ENCODE assay signal across 23 cellular contexts in the genomic region with DNA sequence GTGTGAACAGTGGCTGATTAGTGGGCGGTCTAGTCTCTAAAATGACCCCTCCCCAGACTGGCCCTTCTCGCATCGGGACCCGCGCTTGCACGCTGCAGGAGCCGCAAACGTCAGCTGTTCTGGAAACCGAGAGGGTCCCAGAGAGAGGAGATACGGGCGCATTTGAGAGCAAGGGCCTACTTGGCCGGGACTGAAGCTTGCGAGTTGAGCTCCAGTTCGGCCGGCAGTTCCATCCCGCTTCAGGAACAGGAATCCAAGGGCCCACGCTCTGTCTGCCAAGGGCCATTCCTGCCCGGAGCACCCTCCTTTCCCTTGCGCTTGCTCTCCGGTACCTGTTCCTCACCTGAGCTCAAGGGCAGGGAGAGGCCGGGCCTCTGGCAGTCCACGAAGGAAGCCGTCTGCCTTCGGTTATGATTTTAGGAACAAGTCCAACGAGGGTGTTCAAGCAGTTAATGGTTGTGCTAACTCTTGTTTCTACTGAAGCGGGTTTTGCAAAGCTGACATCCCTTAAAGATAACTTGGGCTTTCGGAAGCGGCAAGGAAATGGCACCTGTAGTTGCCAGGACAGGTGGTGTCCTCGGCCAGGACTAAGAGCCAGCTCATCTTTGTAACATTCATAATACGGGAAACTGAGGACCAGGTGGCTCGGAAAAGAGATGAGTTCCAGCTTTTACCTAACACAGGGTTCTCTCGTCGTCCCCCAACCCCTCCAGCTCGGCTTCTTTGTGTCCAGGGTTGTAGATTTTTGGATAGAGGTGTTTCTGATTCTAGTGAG. TPM values are rescaled to one million over a fixed set of nuclear protein-coding genes. Genes with fewer than 3 reads are reported as not detected.
DNase-seq lines count a peak whose midpoint lies in the region; ATAC-seq, FAIRE-seq and TF ChIP-seq lines count a peak whose summit lies in the region.
"Had no signal": no experiment of that assay in that cellular context is flagged by ENCODE, and none has a peak within 500 bp of the region (broad histone marks: within the 10 kb centered on the region; RNA-seq: fewer than 3 reads in every experiment).

No MANE protein-coding gene starts in this region.

- ATAC-seq in HepG2 = no peak
- ATAC-seq in right lobe of liver = no peak
- no peak for ATAC-seq in GM21717 (IDR thresholded peaks at IDR 0.05; ENCODE audit: unreplicated experiment)
- ATAC-seq: activated T-helper 17 cell treated with anti-CD3 and anti-CD28 coated beads, Interleukin-2, amount 50 U/mL, for 72 hours; left lobe of liver had no signal

- intact Hi-C loops in HepG2 (cut with micrococcal nuclease; ENCODE audit: unreplicated experiment) (no loop called here), right lobe of liver (cut with DNase I) (no loop called here)
- intact Hi-C loops in activated T-helper 1 cell treated with anti-CD3 and anti-CD28 coated beads, Interleukin-12 subunit alpha, Interleukin-12 subunit beta, Interleukin-2, Interleukin-4 antibody, amounts not matched to agents 30 ng/mL and 10 ng/mL and 1 ng/mL, durations not matched to agents 14 hours and 24 hours and 36 hours (cut with micrococcal nuclease) = loop anchor here (2.0 to 5.0 kb wide), 2 partner anchors 1264 to 1363 kb away; partner anchors contain the start of gene GAD1

- no peak for TF ChIP-seq CTCF in HepG2 (CRISPR knock-in tag; IDR thresholded peaks at IDR 0.05)
- no peak for TF ChIP-seq CTCF in right lobe of liver (IDR thresholded peaks at IDR 0.05)

- no peaks in the 10 kb centered on the region for H3K36me3 Mint-ChIP-seq in activated T-helper 1 cell treated with anti-CD3 and anti-CD28 coated beads, Interleukin-12 subunit alpha, Interleukin-12 subunit beta, Interleukin-2, Interleukin-4 antibody, amounts not matched to agents 30 ng/mL and 10 ng/mL and 1 ng/mL, durations not matched to agents 14 hours and 24 hours and 36 hours (ENCODE audit: low read depth)

- H3K4me3 ChIP-seq in HepG2 (replicated peaks in 1 of 3; ENCODE audit: insufficient read depth in 1 of 3, low read depth in 2 of 3, low read length in 3 of 3) = peak overlapping the region in 2 of 3 experiments; percentile 16 to 37; a peak in 2 of 6 replicates
- no peak overlapping the region for H3K4me3 ChIP-seq in right lobe of liver
- H3K4me3 ChIP-seq: HAP-1, SK-N-MC had no signal

- H3K27me3 Mint-ChIP-seq in activated T-helper 1 cell treated with anti-CD3 and anti-CD28 coated beads, Interleukin-12 subunit alpha, Interleukin-12 subunit beta, Interleukin-2, Interleukin-4 antibody, amounts not matched to agents 30 ng/mL and 10 ng/mL and 1 ng/mL, durations not matched to agents 14 hours and 24 hours and 36 hours (ENCODE audit: insufficient read depth) = peaks cover 77% of the 10 kb centered on the region

- peaks cover 29% of the 10 kb centered on the region for H3K4me1 Mint-ChIP-seq in activated T-helper 1 cell treated with anti-CD3 and anti-CD28 coated beads, Interleukin-12 subunit alpha, Interleukin-12 subunit beta, Interleukin-2, Interleukin-4 antibody, amounts not matched to agents 30 ng/mL and 10 ng/mL and 1 ng/mL, durations not matched to agents 14 hours and 24 hours and 36 hours (ENCODE audit: low read depth)

- WGBS in HepG2 (ENCODE audit: low lambda C conversion rate) = 76% methylated on average over 34 of the region's 34 CpGs
- 9% methylated on average over 15 of the region's 34 CpGs for WGBS in right lobe of liver (ENCODE audit: insufficient coverage, low coverage, low lambda C conversion rate, missing lambda C conversion rate)

- H3K4me3 Mint-ChIP-seq in activated T-helper 1 cell treated with anti-CD3 and anti-CD28 coated beads, Interleukin-12 subunit alpha, Interleukin-12 subunit beta, Interleukin-2, Interleukin-4 antibody, amounts not matched to agents 30 ng/mL and 10 ng/mL and 1 ng/mL, durations not matched to agents 14 hours and 24 hours and 36 hours = no peak overlapping the region
- H3K4me3 Mint-ChIP-seq: activated T-helper 17 cell treated with anti-CD3 and anti-CD28 coated beads, Interleukin-2, amount 50 U/mL, for 72 hours had no signal

- H3K9ac ChIP-seq in HepG2 (ENCODE audit: insufficient read depth, low read depth, low read length) = no peak overlapping the region

- H3K27ac ChIP-seq in HepG2 (ENCODE audit: extremely low read length, insufficient read depth, low read length) = no peak overlapping the region
- no peak overlapping the region for H3K27ac ChIP-seq in right lobe of liver
- H3K27ac ChIP-seq: SK-N-MC had no signal

- no peaks in the 10 kb centered on the region for H3K79me2 ChIP-seq in HepG2 (ENCODE audit: insufficient read depth, low read length)

- POLR2A ChIA-PET in HepG2 (lab: Yijun Ruan, JAX) = interaction anchor here (0.5 to 2.5 kb wide), 2 partner anchors 25 to 29 kb away, joined by 3 to 9 read pairs; no protein-coding TSS in a partner anchor

- TF ChIP-seq EP300 in HepG2 (IDR thresholded peaks at IDR 0.05; ENCODE audit: low read depth in 2 of 2, low read length in 2 of 2) (no peak), HepG2 (CRISPR knock-in tag; IDR thresholded peaks at IDR 0.05; ENCODE audit: borderline replicate concordance) (no peak)

- H3K36me3 ChIP-seq in HepG2 (replicated peaks in 1 of 2; ENCODE audit: control insufficient read depth in 1 of 2, insufficient read depth in 2 of 2, low read length in 2 of 2) = no peaks in the 10 kb centered on the region
- no peaks in the 10 kb centered on the region for H3K36me3 ChIP-seq in right lobe of liver
- H3K36me3 ChIP-seq: HAP-1 had no signal

- no peaks in the 10 kb centered on the region for H3K9me3 ChIP-seq in HepG2 (ENCODE audit: low read length)
- no peaks in the 10 kb centered on the region for H3K9me3 ChIP-seq in right lobe of liver
- H3K9me3 ChIP-seq: HAP-1 had no signal

- peaks cover 3% of the 10 kb centered on the region; the same call in 1 of the 2 replicates for H4K20me1 ChIP-seq in HepG2 (ENCODE audit: insufficient read depth, low read length)

- DNase-seq in HepG2 (ENCODE audit: low spot score) = no peak
- DNase-seq in right lobe of liver = no peak
- no peak for DNase-seq in activated T-helper 1 cell treated with anti-CD3 and anti-CD28 coated beads, Interleukin-12 subunit alpha, Interleukin-12 subunit beta, Interleukin-2, Interleukin-4 antibody, amounts not matched to agents 30 ng/mL and 10 ng/mL and 1 ng/mL, durations not matched to agents 14 hours and 24 hours and 36 hours (ENCODE audit: low spot score)
- peak; percentile 49 for DNase-seq in left kidney (ENCODE audit: low read depth, low spot score)
- DNase-seq in SKM-1 treated with dmso at 0.1 percent for 144 hours (lab: John Stamatoyannopoulos, UW; ENCODE audit: unreplicated experiment) = no peak
- no peak for DNase-seq in NCI-H2227 treated with DMSO at 0.1 percent for 48 hours (lab: John Stamatoyannopoulos, UW)
- DNase-seq: activated CD4-positive, alpha-beta T cell treated with anti-CD3 and anti-CD28 coated beads for 48 hours; amygdala; cerebellar nuclear complex; effector memory CD4-positive, alpha-beta T cell; GDM1; hippocampal formation; NCI-H1092; stimulated activated CD4-positive, alpha-beta T cell treated with anti-CD3 and anti-CD28 coated beads, Interleukin-4, amount 100 ng/mL, for 1 hour had no signal

- H3K27me3 ChIP-seq in HepG2 (ENCODE audit: control insufficient read depth in 1 of 2, insufficient read depth in 2 of 2, low read length in 2 of 2) (peaks cover 7 to 48% of the 10 kb centered on the region in 2 experiments; a peak in 4 of 5 replicates), right lobe of liver (peaks cover 35 to 77% of the 10 kb centered on the region in 2 donors)

- H3K4me2 ChIP-seq in HepG2 (ENCODE audit: low read depth, low read length) = peak overlapping the region; percentile 58

- H3K4me1 ChIP-seq in HepG2 (ENCODE audit: insufficient read depth, low read length) (peaks cover 61% of the 10 kb centered on the region), right lobe of liver (peaks cover 0 to 22% (median 5%) of the 10 kb centered on the region in 4 donors)

- TF ChIP-seq POLR2A in HepG2 (IDR thresholded peaks at IDR 0.05; ENCODE audit: insufficient read depth in 1 of 2, low read depth in 2 of 2, low read length in 2 of 2) = no peak
- TF ChIP-seq POLR2A in right lobe of liver (IDR thresholded peaks at IDR 0.05) = no peak

- H2AFZ ChIP-seq in HepG2 (ENCODE audit: low read length) = no peak overlapping the region

- no TSS peak for BruUV-seq in HepG2 (replicated peaks; lab: Mats Ljungman, UMichigan)

- H3K9me3 Mint-ChIP-seq in activated T-helper 1 cell treated with anti-CD3 and anti-CD28 coated beads, Interleukin-12 subunit alpha, Interleukin-12 subunit beta, Interleukin-2, Interleukin-4 antibody, amounts not matched to agents 30 ng/mL and 10 ng/mL and 1 ng/mL, durations not matched to agents 14 hours and 24 hours and 36 hours = no peaks in the 10 kb centered on the region
- H3K9me3 Mint-ChIP-seq: activated T-helper 17 cell treated with anti-CD3 and anti-CD28 coated beads, Interleukin-2, amount 50 U/mL, for 72 hours had no signal

- CTCF ChIA-PET in HepG2 (lab: Yijun Ruan, JAX; ENCODE audit: low intra/inter-chr PET ratio, low total read pairs) = no interaction called here

- in situ Hi-C loops in HepG2 (cut with HindIII; ENCODE audit: extremely low pct_ligation_motif_present, low pct_unique_long_range_greater_than_20kb) = no loop called here

- TF ChIP-seq RAD21 in HepG2 (CRISPR knock-in tag; IDR thresholded peaks at IDR 0.05) = no peak

- H3K27ac Mint-ChIP-seq in activated T-helper 1 cell treated with anti-CD3 and anti-CD28 coated beads, Interleukin-12 subunit alpha, Interleukin-12 subunit beta, Interleukin-2, Interleukin-4 antibody, amounts not matched to agents 30 ng/mL and 10 ng/mL and 1 ng/mL, durations not matched to agents 14 hours and 24 hours and 36 hours = peak overlapping the region; percentile 67
- H3K27ac Mint-ChIP-seq: activated T-helper 17 cell treated with anti-CD3 and anti-CD28 coated beads, Interleukin-2, amount 50 U/mL, for 72 hours had no signal

- no peak for FAIRE-seq in HepG2 (lab: Jason Lieb, UNC)
- FAIRE-seq: D721Med, TTC549 had no signal

RNA-seq across cellular contexts. Expression of gene DLX1, which starts 3.9 kb away (rescaled TPM):
- total RNA-seq in HepG2 (2016; rRNA removed; fragmentation: Illumina TruSeq; extraction: Trizol) (0.18 TPM in 1 of 2 replicates, not detected in the other), right lobe of liver (not detected)
- not detected in 2 replicates for total RNA-seq in HepG2 (2016; cell fraction: cytosol; rRNA removed; fragmentation: Illumina TruSeq; extraction: Trizol; ENCODE audit: low read depth)
- total RNA-seq in HepG2 (2016; cell fraction: insoluble cytoplasmic fraction; rRNA removed; fragmentation: Illumina TruSeq; extraction: Trizol) = 0.13 and 0.52 TPM in 2 replicates
- total RNA-seq in HepG2 (2016; cell fraction: membrane; rRNA removed; fragmentation: Illumina TruSeq; extraction: Trizol) = 0.09 TPM in 1 of 2 replicates, not detected in the other
- total RNA-seq in HepG2 (2016; cell fraction: nucleus; rRNA removed; fragmentation: Illumina TruSeq; extraction: Trizol) = 0.25 and 0.37 TPM in 2 replicates
- 0.69 and 0.86 TPM in 2 replicates for polyA plus RNA-seq in HepG2 (2011; rRNA removed)
- polyA plus RNA-seq in HepG2 (2011; cell fraction: cytosol; rRNA removed) = 0.40 and 0.47 TPM in 2 replicates
- 3.0 and 3.7 TPM in 2 replicates for polyA plus RNA-seq in HepG2 (2011; cell fraction: nucleus; rRNA removed)
- 0.32 and 0.51 TPM in 2 replicates for polyA plus RNA-seq in HepG2 (2012)
- polyA plus RNA-seq in HepG2 (2016; cell fraction: cytosol; fragmentation: Illumina TruSeq; extraction: Trizol; ENCODE audit: low read depth) = 0.19 TPM in 1 of 2 replicates, not detected in the other
- polyA plus RNA-seq in HepG2 (2016; cell fraction: insoluble cytoplasmic fraction; fragmentation: Illumina TruSeq; extraction: Trizol; ENCODE audit: low read depth) = 0.27 and 0.41 TPM in 2 replicates
- polyA plus RNA-seq in HepG2 (2016; cell fraction: membrane; fragmentation: Illumina TruSeq; extraction: Trizol; ENCODE audit: low read depth) = 0.09 and 0.16 TPM in 2 replicates
- 0.94 TPM in 1 of 2 replicates, not detected in the other for polyA plus RNA-seq in HepG2 (2016; cell fraction: nucleus; fragmentation: Illumina TruSeq; extraction: Trizol; ENCODE audit: insufficient read depth, low read depth)
- 0.89 and 1.8 TPM in 2 replicates for polyA minus RNA-seq in HepG2 (2011; rRNA and poly(A)+ RNA removed; ENCODE audit: low replicate concordance)
- 0.40 and 1.1 TPM in 2 replicates for polyA minus RNA-seq in HepG2 (2011; cell fraction: cytosol; rRNA and poly(A)+ RNA removed)
- 1.8 and 2.2 TPM in 2 replicates for polyA minus RNA-seq in HepG2 (2011; cell fraction: nucleus; rRNA and poly(A)+ RNA removed)
- not detected in 2 replicates for total RNA-seq in activated T-helper 1 cell treated with anti-CD3 and anti-CD28 coated beads, Interleukin-12 subunit alpha, Interleukin-12 subunit beta, Interleukin-2, Interleukin-4 antibody, amounts not matched to agents 30 ng/mL and 10 ng/mL and 1 ng/mL, durations not matched to agents 14 hours and 24 hours and 36 hours
- total RNA-seq: activated T-helper 17 cell treated with anti-CD3 and anti-CD28 coated beads, Interleukin-2, amount 50 U/mL, for 72 hours; left lobe of liver; skeletal muscle tissue; subcutaneous adipose tissue had no signal

RNA-seq across cellular contexts. Expression of gene DLX2, which starts 21.3 kb away (rescaled TPM):
- 0.15 TPM in 1 of 2 replicates, not detected in the other for total RNA-seq in HepG2 (2016; rRNA removed; fragmentation: Illumina TruSeq; extraction: Trizol)
- total RNA-seq in HepG2 (2016; cell fraction: cytosol; rRNA removed; fragmentation: Illumina TruSeq; extraction: Trizol; ENCODE audit: low read depth) = 0.09 TPM in 1 of 2 replicates, not detected in the other
- total RNA-seq in HepG2 (2016; cell fraction: insoluble cytoplasmic fraction; rRNA removed; fragmentation: Illumina TruSeq; extraction: Trizol) = 0.09 TPM in 1 of 2 replicates, not detected in the other
- 0.06 and 0.17 TPM in 2 replicates for total RNA-seq in HepG2 (2016; cell fraction: membrane; rRNA removed; fragmentation: Illumina TruSeq; extraction: Trizol)
- total RNA-seq in HepG2 (2016; cell fraction: nucleus; rRNA removed; fragmentation: Illumina TruSeq; extraction: Trizol) = not detected in 2 replicates
- polyA plus RNA-seq in HepG2 (2011; rRNA removed) = 0.07 TPM in 2 replicates
- polyA plus RNA-seq in HepG2 (2011; cell fraction: cytosol; rRNA removed) = 0.04 and 0.05 TPM in 2 replicates
- 0.29 and 0.59 TPM in 2 replicates for polyA plus RNA-seq in HepG2 (2011; cell fraction: nucleus; rRNA removed)
- polyA plus RNA-seq in HepG2 (2012) = 0.17 and 0.25 TPM in 2 replicates
- 0.07 and 0.12 TPM in 2 replicates for polyA plus RNA-seq in HepG2 (2016; cell fraction: cytosol; fragmentation: Illumina TruSeq; extraction: Trizol; ENCODE audit: low read depth)
- polyA plus RNA-seq in HepG2 (2016; cell fraction: insoluble cytoplasmic fraction; fragmentation: Illumina TruSeq; extraction: Trizol; ENCODE audit: low read depth) = 0.25 and 0.37 TPM in 2 replicates
- 0.21 and 0.24 TPM in 2 replicates for polyA plus RNA-seq in HepG2 (2016; cell fraction: membrane; fragmentation: Illumina TruSeq; extraction: Trizol; ENCODE audit: low read depth)
- 0.36 and 0.59 TPM in 2 replicates for polyA plus RNA-seq in HepG2 (2016; cell fraction: nucleus; fragmentation: Illumina TruSeq; extraction: Trizol; ENCODE audit: insufficient read depth, low read depth)
- 0.07 and 0.10 TPM in 2 replicates for polyA minus RNA-seq in HepG2 (2011; rRNA and poly(A)+ RNA removed; ENCODE audit: low replicate concordance)
- polyA minus RNA-seq in HepG2 (2011; cell fraction: cytosol; rRNA and poly(A)+ RNA removed) = 0.20 and 0.44 TPM in 2 replicates
- not detected in 2 replicates for polyA minus RNA-seq in HepG2 (2011; cell fraction: nucleus; rRNA and poly(A)+ RNA removed)
- total RNA-seq in right lobe of liver = not detected
- 0.20 TPM in 1 of 2 replicates, not detected in the other for total RNA-seq in activated T-helper 1 cell treated with anti-CD3 and anti-CD28 coated beads, Interleukin-12 subunit alpha, Interleukin-12 subunit beta, Interleukin-2, Interleukin-4 antibody, amounts not matched to agents 30 ng/mL and 10 ng/mL and 1 ng/mL, durations not matched to agents 14 hours and 24 hours and 36 hours
- total RNA-seq: activated T-helper 17 cell treated with anti-CD3 and anti-CD28 coated beads, Interleukin-2, amount 50 U/mL, for 72 hours; left lobe of liver; skeletal muscle tissue; subcutaneous adipose tissue had no signal

Comparison
In these comparisons a context has a peak if more than half of its experiments do, and no peak if none do; other contexts are left out.
1. H3K4me3 ChIP-seq: peak in HepG2 (2 of 3); none in right lobe of liver (0 of 3).